1 cellular context compared by ENCODE assay signal in the genomic region with DNA sequence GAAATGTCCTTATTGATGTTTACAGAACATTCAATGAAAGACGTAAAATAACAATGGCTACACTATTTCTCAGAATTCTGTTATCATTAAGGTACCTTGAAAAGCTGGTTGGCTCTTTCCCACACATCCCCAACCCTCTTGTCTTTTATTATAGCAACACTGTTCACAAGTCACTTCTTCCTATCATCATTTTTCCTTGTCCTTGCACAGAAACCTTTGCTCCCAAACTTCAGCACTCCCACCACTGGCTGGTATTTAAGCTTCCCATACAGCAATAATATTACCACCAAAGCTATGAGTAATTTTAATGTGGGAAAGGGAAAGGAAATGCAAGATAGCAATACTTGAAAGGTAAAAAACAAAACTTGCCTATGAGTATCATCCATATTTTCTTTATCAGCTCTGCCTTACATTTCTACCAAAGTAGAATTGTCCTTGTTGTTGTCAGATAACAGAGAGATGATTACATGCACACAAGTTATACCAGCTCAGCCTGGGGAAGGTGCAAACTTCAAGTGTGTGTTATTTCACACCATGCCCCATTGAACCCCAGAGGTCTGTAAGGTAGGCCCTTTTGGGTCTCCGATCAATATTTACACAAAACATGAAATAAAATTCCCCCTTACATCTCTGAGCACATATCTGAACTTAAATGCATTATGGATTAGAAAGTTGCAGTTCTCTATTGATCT.
TF ChIP-seq lines count a peak whose summit lies in the region.

No MANE protein-coding gene starts in this region.

TF ChIP-seq in HepG2, 621 proteins besides CTCF, POLR2A, EP300 and RAD21 (continued from another document):
- TF ChIP-seq, protein P1, sequence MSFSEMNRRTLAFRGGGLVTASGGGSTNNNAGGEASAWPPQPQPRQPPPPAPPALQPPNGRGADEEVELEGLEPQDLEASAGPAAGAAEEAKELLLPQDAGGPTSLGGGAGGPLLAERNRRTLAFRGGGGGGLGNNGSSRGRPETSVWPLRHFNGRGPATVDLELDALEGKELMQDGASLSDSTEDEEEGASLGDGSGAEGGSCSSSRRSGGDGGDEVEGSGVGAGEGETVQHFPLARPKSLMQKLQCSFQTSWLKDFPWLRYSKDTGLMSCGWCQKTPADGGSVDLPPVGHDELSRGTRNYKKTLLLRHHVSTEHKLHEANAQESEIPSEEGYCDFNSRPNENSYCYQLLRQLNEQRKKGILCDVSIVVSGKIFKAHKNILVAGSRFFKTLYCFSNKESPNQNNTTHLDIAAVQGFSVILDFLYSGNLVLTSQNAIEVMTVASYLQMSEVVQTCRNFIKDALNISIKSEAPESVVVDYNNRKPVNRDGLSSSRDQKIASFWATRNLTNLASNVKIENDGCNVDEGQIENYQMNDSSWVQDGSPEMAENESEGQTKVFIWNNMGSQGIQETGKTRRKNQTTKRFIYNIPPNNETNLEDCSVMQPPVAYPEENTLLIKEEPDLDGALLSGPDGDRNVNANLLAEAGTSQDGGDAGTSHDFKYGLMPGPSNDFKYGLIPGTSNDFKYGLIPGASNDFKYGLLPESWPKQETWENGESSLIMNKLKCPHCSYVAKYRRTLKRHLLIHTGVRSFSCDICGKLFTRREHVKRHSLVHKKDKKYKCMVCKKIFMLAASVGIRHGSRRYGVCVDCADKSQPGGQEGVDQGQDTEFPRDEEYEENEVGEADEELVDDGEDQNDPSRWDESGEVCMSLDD (CRISPR knock-in tag; IDR thresholded peaks at IDR 0.05; ENCODE audit: borderline replicate concordance): 0 out of 2 replicates have a peak, but pooled peaks have one; percentile 6
- 0 out of 2 replicates have a peak, but pooled peaks have one; percentile 27 for TF ChIP-seq JUN (CRISPR knock-in tag; IDR thresholded peaks at IDR 0.05)
- no peak for TF ChIP-seq ZNF225 (CRISPR knock-in tag; IDR thresholded peaks at IDR 0.05)
- TF ChIP-seq HDAC2 (CRISPR knock-in tag; IDR thresholded peaks at IDR 0.05): 0 out of 2 replicates have a peak, but pooled peaks have one; percentile 15
- TF ChIP-seq TBX2 (CRISPR knock-in tag; IDR thresholded peaks at IDR 0.05; ENCODE audit: borderline replicate concordance): peak; percentile 37; the same call in 1 of the 2 replicates
- TF ChIP-seq GABPA (IDR thresholded peaks at IDR 0.05; ENCODE audit: low read depth, low read length): no peak
- no peak for TF ChIP-seq GABPA (CRISPR knock-in tag; IDR thresholded peaks at IDR 0.05; ENCODE audit: low read depth)
- TF ChIP-seq, protein P2, sequence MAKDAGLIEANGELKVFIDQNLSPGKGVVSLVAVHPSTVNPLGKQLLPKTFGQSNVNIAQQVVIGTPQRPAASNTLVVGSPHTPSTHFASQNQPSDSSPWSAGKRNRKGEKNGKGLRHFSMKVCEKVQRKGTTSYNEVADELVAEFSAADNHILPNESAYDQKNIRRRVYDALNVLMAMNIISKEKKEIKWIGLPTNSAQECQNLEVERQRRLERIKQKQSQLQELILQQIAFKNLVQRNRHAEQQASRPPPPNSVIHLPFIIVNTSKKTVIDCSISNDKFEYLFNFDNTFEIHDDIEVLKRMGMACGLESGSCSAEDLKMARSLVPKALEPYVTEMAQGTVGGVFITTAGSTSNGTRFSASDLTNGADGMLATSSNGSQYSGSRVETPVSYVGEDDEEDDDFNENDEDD (CRISPR knock-in tag; IDR thresholded peaks at IDR 0.05; ENCODE audit: borderline replicate concordance): no peak
- TF ChIP-seq CREM (IDR thresholded peaks at IDR 0.05): peak; percentile 28; the same call in 1 of the 2 replicates
- no peak for TF ChIP-seq CREM (CRISPR knock-in tag; IDR thresholded peaks at IDR 0.05)
TF ChIP-seq in HepG2: peak in this region for 25.
